21 cellular contexts compared by ENCODE assay signal in the genomic region with DNA sequence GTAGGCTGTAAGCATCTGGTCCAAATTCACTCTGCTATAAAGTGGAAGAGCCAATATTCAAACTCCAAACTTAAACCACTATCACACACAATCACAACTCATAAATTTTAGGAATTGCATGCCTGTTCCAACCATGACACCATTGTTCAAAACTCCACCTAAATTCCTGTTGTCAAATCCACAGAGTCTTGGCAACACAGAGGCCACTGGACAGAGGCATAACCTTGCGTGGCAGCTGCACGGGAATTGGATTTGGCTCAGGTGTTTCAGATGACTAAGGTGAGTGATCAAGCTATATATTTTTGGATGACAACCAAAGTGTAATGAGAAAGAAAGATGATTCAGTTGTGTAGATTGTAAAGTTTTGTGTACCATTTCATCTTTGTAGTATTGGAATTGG.
A peak's percentile ranks its signal among the peaks of the same experiment; 100 is the strongest.
DNase-seq lines count a peak whose midpoint lies in the region; ATAC-seq, FAIRE-seq and TF ChIP-seq lines count a peak whose summit lies in the region.
"Had no signal": no experiment of that assay in that cellular context is flagged by ENCODE, and none has a peak within 500 bp of the region (broad histone marks: within the 10 kb centered on the region; RNA-seq: fewer than 3 reads in every experiment).

No MANE protein-coding gene starts in this region.

- H2AFZ ChIP-seq in GM23248: no peak overlapping the region

- no peaks in the 10 kb centered on the region for H3K79me2 ChIP-seq in GM23248 (ENCODE audit: insufficient read depth)

- H4K20me1 ChIP-seq in GM23248 (ENCODE audit: insufficient read depth): no peaks in the 10 kb centered on the region

- H3K27ac ChIP-seq in GM23248: no peak overlapping the region
- H3K27ac ChIP-seq: A549, Peyer's patch, SJSA1 had no signal

- no peak overlapping the region for H3K9ac ChIP-seq in GM23248

- no peak for TF ChIP-seq CTCF in AG10803 (conservative IDR thresholded peaks at IDR 0.05; ENCODE audit: low read length)

- H3K4me1 ChIP-seq in GM23248 (ENCODE audit: insufficient read depth): peaks cover 53% of the 10 kb centered on the region
- H3K4me1 ChIP-seq: Peyer's patch had no signal

- H3K4me3 ChIP-seq in AG10803 (ENCODE audit: low read length) (no peak overlapping the region), GM23248 (no peak overlapping the region)
- H3K4me3 ChIP-seq: A549, Peyer's patch, SJSA1 had no signal

- peak overlapping the region; percentile 2 for H3K4me2 ChIP-seq in GM23248 (ENCODE audit: unreplicated experiment)
- H3K4me2 ChIP-seq: A549 had no signal

- no peak for FAIRE-seq in GM12892 (lab: Jason Lieb, UNC)
- FAIRE-seq: A549, D721Med had no signal

- WGBS in GM23248 (ENCODE audit: low coverage in 1 of 2, low lambda C conversion rate in 2 of 2, missing lambda C conversion rate in 2 of 2), 2 experiments: 41 to 65% methylated on average over 2 of the region's 2 CpGs

- no peaks in the 10 kb centered on the region for H3K36me3 ChIP-seq in GM23248 (ENCODE audit: low read depth)
- H3K36me3 ChIP-seq: Peyer's patch, SJSA1 had no signal

- peaks cover 53% of the 10 kb centered on the region for H3F3A ChIP-seq in GM23248 (ENCODE audit: insufficient read depth)

- no peak for ATAC-seq in HG03342 (IDR thresholded peaks at IDR 0.05; ENCODE audit: unreplicated experiment)
- ATAC-seq: A549 had no signal

- no peak for TF ChIP-seq POLR2A in GM12892 (IDR thresholded peaks at IDR 0.05; ENCODE audit: low read depth, low read length)

- no peaks in the 10 kb centered on the region for H3K9me3 ChIP-seq in GM23248 (ENCODE audit: low read depth)
- H3K9me3 ChIP-seq: A549, Peyer's patch, SJSA1 had no signal

- in situ Hi-C loops in GM23248 (cut with MboI): no loop called here

- no peaks in the 10 kb centered on the region for H3K27me3 ChIP-seq in GM23248 (replicated peaks; ENCODE audit: insufficient read depth)
- H3K27me3 ChIP-seq: Peyer's patch, SJSA1 had no signal

- DNase-seq in AG10803 (ENCODE audit: low read depth) (peak; percentile 54), GM23248 (peak; percentile 40), astrocyte of the hippocampus (ENCODE audit: low read depth, low spot score) (peak; percentile 45), glomerular visceral epithelial cell (ENCODE audit: extremely low spot score) (peak; percentile 41), GDM1 (lab: John Stamatoyannopoulos, UW) (no peak), GM12892 (ENCODE audit: insufficient read length) (no peak), NOMO-1 treated with dmso at 0.1 percent for 144 hours (lab: John Stamatoyannopoulos, UW; ENCODE audit: unreplicated experiment) (no peak)
- DNase-seq: C1 segment of cervical spinal cord; CD8-positive, alpha-beta memory T cell; DMS79; HCEC 1CT; Kasumi-1; NCI-H1105 treated with DMSO at 0.1 percent for 48 hours; NCI-H1694; NCI-H2081 treated with DMSO at 0.1 percent for 48 hours; NCI-H524; Peyer's patch had no signal

- H3K9me2 ChIP-seq in GM23248 (ENCODE audit: insufficient read depth): peaks cover 1% of the 10 kb centered on the region; the same call in 1 of the 2 replicates

Comparison
In these comparisons a context has a peak if more than half of its experiments do, and no peak if none do; other contexts are left out.
1. DNase-seq: peak in AG10803 (single experiment), GM23248 (single experiment), astrocyte of the hippocampus (single experiment) and glomerular visceral epithelial cell (single experiment); none in GDM1 (single experiment), GM12892 (single experiment) and NOMO-1 treated with dmso at 0.1 percent for 144 hours (single experiment).